1 cellular context compared by ENCODE assay signal in genomic region chr2:235390816-235391194, GRCh38.
TF ChIP-seq lines count a peak whose summit lies in the region.

No MANE protein-coding gene starts in this region.

TF ChIP-seq in SK-N-SH, 30 proteins besides CTCF, POLR2A, EP300 and RAD21 (continued from another document):
- no peak for TF ChIP-seq ZBTB33 (IDR thresholded peaks at IDR 0.05; ENCODE audit: borderline replicate concordance, low read depth)
